Comparison of ENCODE assay signal across 1 cellular context in the genomic region with DNA sequence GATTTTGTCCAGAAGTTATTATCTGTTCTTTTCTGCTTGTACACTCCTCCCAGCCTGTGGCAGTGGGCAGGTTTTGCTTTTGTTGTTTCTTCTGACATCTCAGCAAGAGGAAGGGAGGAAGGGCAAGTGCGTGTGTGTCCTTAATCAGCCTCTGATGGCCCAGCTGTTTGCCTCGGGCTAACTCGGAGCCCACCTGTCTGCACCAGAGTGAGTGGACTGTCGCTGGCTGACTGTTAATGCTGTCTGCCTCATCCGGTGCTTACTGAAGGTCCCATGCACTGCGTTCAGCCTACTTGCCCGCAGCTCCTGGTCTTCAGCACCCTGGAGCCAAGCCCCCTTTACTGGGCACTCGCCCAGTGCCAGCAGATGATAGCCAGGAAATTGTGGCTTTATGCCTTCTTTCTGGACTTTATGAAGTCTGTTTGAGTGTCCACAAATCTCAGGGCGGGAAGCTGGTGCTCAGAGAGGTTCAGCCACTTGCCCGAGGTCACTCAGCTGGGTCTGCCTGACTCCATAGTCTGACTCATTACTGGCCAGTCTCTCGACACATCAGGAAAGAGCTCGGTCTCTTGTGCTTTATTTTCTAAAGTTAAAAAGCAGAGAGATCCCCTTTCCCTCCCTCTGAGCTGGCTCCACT.
TF ChIP-seq lines count a peak whose summit lies in the region.

No MANE protein-coding gene starts in this region.

TF ChIP-seq in IMR-90, 13 proteins besides CTCF, POLR2A, EP300 and RAD21 (continued from another document):
- TF ChIP-seq MAFK (IDR thresholded peaks at IDR 0.05; ENCODE audit: low read depth, low read length) (no peak), MAZ (IDR thresholded peaks at IDR 0.05; ENCODE audit: borderline replicate concordance, low read depth, low read length) (no peak), MXI1 (IDR thresholded peaks at IDR 0.05; ENCODE audit: borderline replicate concordance, low read depth, low read length) (no peak), ELK1 (IDR thresholded peaks at IDR 0.05; ENCODE audit: borderline replicate concordance, low read depth, low read length) (no peak)
